In the genomic region with DNA sequence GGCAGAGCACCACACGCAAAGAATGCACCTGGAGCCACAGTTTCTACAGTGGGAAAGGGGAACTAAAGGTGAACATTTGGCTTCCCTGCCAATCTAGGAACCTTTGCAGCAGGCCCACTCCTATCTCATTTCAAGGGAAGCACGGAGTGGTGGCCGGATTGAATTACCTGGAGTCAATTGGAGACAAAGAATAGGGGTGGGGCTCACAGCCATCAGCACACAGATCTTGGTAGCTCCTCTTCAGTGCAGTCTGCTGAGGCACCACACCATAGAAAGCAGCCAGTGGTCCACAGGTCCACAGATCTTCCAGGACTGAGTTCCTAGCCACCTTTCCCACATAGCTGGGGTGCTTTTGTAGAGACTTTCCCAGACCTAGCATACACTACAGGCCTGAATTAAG, we compare ENCODE assay signal across 1 cellular context.
TF ChIP-seq lines count a peak whose summit lies in the region.

No MANE protein-coding gene starts in this region.

TF ChIP-seq in H1, 55 proteins besides CTCF, POLR2A, EP300 and RAD21 (continued from another document):
- TF ChIP-seq CHD7 (IDR thresholded peaks at IDR 0.05; ENCODE audit: insufficient replicate concordance, low read length): no peak
